ENCODE assay signal across 8 cellular contexts in the genomic region with DNA sequence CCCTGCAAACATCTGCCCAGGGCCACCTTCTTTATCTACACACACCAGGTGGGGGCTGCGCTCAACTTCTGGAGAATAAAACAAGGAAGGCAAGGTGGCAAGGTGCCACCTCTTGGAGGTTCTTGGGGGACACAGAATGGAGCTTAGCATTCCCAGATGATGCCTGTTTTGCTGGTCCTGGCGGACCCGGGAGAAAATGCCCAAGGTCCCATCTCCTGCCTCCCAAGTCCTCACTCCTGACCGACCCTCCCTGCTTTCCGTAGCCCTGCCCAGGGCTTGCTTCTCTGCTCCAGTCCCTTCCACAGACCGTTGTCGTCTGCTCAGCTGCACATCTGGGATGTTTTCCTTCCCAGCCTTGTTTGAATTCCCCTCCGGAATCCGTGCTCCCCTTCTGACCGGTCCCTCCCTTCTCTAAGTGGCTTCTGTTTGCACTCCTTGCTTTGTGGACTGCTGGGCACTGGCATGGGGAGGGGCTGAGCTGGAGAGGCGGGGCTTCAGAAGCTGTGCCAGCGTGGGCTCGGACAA. TPM values are rescaled to one million over a fixed set of nuclear protein-coding genes. Genes with fewer than 3 reads are reported as not detected.
DNase-seq lines count a peak whose midpoint lies in the region; ATAC-seq and TF ChIP-seq lines count a peak whose summit lies in the region.

No MANE protein-coding gene starts in this region.

- H3K4me3 ChIP-seq in OCI-LY1 (ENCODE audit: low read depth, low read length, poor library complexity, severe bottlenecking) (peak overlapping the region; percentile 62), epithelial cell of proximal tubule (ENCODE audit: low read depth, low read length) (peak overlapping the region; percentile 51), ovary (peak overlapping the region; percentile 29)

- no peaks in the 10 kb centered on the region for H4K20me1 ChIP-seq in OCI-LY1 (ENCODE audit: insufficient read depth, low read length)

- no peaks in the 10 kb centered on the region for H3K9me2 ChIP-seq in OCI-LY1 (ENCODE audit: low read depth, low read length)

- H3K4me1 ChIP-seq in OCI-LY1 (ENCODE audit: insufficient read depth, low read length, severe bottlenecking) (peaks cover 27% of the 10 kb centered on the region), ovary (ENCODE audit: insufficient read depth) (peaks cover 5% of the 10 kb centered on the region)

- H3K9me3 ChIP-seq in OCI-LY1 (ENCODE audit: low read length) (no peaks in the 10 kb centered on the region), ovary (no peaks in the 10 kb centered on the region)

- H3K36me3 ChIP-seq in OCI-LY1 (ENCODE audit: insufficient read depth, low read length) (peaks cover 7% of the 10 kb centered on the region; the same call in 1 of the 2 replicates), ovary (no peaks in the 10 kb centered on the region)

- intact Hi-C loops in ovary (cut with DNase I): loop anchor here in 1 of 4 donors (10.0 kb wide), 1 partner anchor 49 kb away; a partner anchor contains a TSS

- peak overlapping the region; percentile 59; the same call in 1 of the 2 replicates for H3K9ac ChIP-seq in OCI-LY1 (ENCODE audit: low read length)

- peak overlapping the region; percentile 95 for H3K4me2 ChIP-seq in OCI-LY1 (ENCODE audit: low read length)

- H3K27ac ChIP-seq in OCI-LY1 (ENCODE audit: low read depth, low read length, poor library complexity, severe bottlenecking) (no peak overlapping the region), ovary (no peak overlapping the region)

- H3K27me3 ChIP-seq in OCI-LY1 (ENCODE audit: insufficient read depth, low read length) (no peaks in the 10 kb centered on the region), ovary (no peaks in the 10 kb centered on the region)

- ATAC-seq in GM18909 (IDR thresholded peaks at IDR 0.05; ENCODE audit: poor library complexity, unreplicated experiment) (no peak), HG02759 (IDR thresholded peaks at IDR 0.05; ENCODE audit: unreplicated experiment) (no peak), HG02571 (IDR thresholded peaks at IDR 0.05; ENCODE audit: unreplicated experiment) (no peak)

- H2AFZ ChIP-seq in OCI-LY1 (ENCODE audit: low read length): no peak overlapping the region

- no peak for TF ChIP-seq CTCF in OCI-LY1 (IDR thresholded peaks at IDR 0.05; ENCODE audit: low read length)
- no peak for TF ChIP-seq CTCF in epithelial cell of proximal tubule (conservative IDR thresholded peaks at IDR 0.05; ENCODE audit: low read depth, low read length)
- TF ChIP-seq CTCF in ovary (IDR thresholded peaks at IDR 0.05): no peak

- H3F3A ChIP-seq in OCI-LY1 (ENCODE audit: insufficient read depth, low read length): no peaks in the 10 kb centered on the region

- 7 to 17% (median 9%) methylated on average over 13 of the region's 13 CpGs for WGBS in ovary, 3 donors

- DNase-seq in DMS53 (lab: John Stamatoyannopoulos, UW): peak; percentile 73
- DNase-seq in epithelial cell of proximal tubule (ENCODE audit: low read depth): no peak
- DNase-seq in ovary: peak in 4 of 5 donors; percentile 45 to 58 (median 54)
- no peak for DNase-seq in activated CD4-positive, alpha-beta T cell treated with anti-CD3 and anti-CD28 coated beads, Interleukin-2, amount 50 U/mL, for 48 hours

- no peak for TF ChIP-seq POLR2A in ovary (IDR thresholded peaks at IDR 0.05)

- TF ChIP-seq EP300 in ovary (IDR thresholded peaks at IDR 0.05): no peak

- H3K79me2 ChIP-seq in OCI-LY1 (ENCODE audit: insufficient read depth, low read length): peaks cover 15% of the 10 kb centered on the region

RNA-seq across cellular contexts. Expression of a gene that starts 13.1 kb away (rescaled TPM):
- total RNA-seq in epithelial cell of proximal tubule (69.3 and 74.4 TPM in 2 replicates), ovary (10 to 100 TPM in 6 of 7 donors, 1 to 10 TPM in 1; 3.7 to 31.1 (median 20.1) TPM)
- polyA plus RNA-seq in ovary: 1 to 10 TPM; 3.6 to 6.9 TPM

RNA-seq across cellular contexts. Expression of a gene that starts 54.2 kb away (rescaled TPM):
- 17.9 and 18.6 TPM in 2 replicates for total RNA-seq in epithelial cell of proximal tubule
- total RNA-seq in ovary: 10 to 100 TPM in 4 of 7 donors, 1 to 10 TPM in 3; 3.9 to 16.9 (median 10.4) TPM
- 10 to 100 TPM in 1 of 2 donors, 1 to 10 TPM in 1; 9.8 to 12.2 TPM for polyA plus RNA-seq in ovary

Comparison
In these comparisons a context has a peak if more than half of its experiments do, and no peak if none do; other contexts are left out.
1. DNase-seq: peak in DMS53 (single experiment) and ovary (4 of 5); none in epithelial cell of proximal tubule (single experiment) and activated CD4-positive, alpha-beta T cell treated with anti-CD3 and anti-CD28 coated beads, Interleukin-2, amount 50 U/mL, for 48 hours (0 of 2).
2. Peak in every context shown above with its lines, with median percentiles within 50 percentile points of each other: H3K4me3 ChIP-seq.